Comparison of ENCODE assay signal across 8 cellular contexts in genomic region chr12:96061864-96062453, GRCh38. TPM values are rescaled to one million over a fixed set of nuclear protein-coding genes. Genes with fewer than 3 reads are reported as not detected.
DNase-seq lines count a peak whose midpoint lies in the region; ATAC-seq lines count a peak whose summit lies in the region.

No MANE protein-coding gene starts in this region.

- H3K9me2 ChIP-seq in Karpas-422 (replicated peaks; ENCODE audit: insufficient read depth, low read length) = no peaks in the 10 kb centered on the region

- no peak overlapping the region for H3K4ac ChIP-seq in trophoblast cell (ENCODE audit: low read depth, low read length)

- ATAC-seq in GM21529 (IDR thresholded peaks at IDR 0.05; ENCODE audit: unreplicated experiment) = peak; percentile 88

- H2AFZ ChIP-seq in Karpas-422 (ENCODE audit: low read length) (peak overlapping the region; percentile 35; the same call in 1 of the 2 replicates), trophoblast cell (ENCODE audit: insufficient read depth, low read length, poor library complexity) (no peak overlapping the region)

- H2BK5ac ChIP-seq in trophoblast cell (ENCODE audit: low read depth, low read length, poor library complexity) = no peak overlapping the region

- H3K9ac ChIP-seq in Karpas-422 (ENCODE audit: low read length) (peak overlapping the region; percentile 39; the same call in 1 of the 2 replicates), trophoblast cell (ENCODE audit: low read length) (no peak overlapping the region)

- H3K4me1 ChIP-seq in Karpas-422 (ENCODE audit: low read length) (peaks cover 7% of the 10 kb centered on the region), trophoblast cell (ENCODE audit: control insufficient read depth in 1 of 2, insufficient read depth in 2 of 2, low read length in 2 of 2) (no peaks in the 10 kb centered on the region)

- no peak overlapping the region for H4K91ac ChIP-seq in trophoblast cell (ENCODE audit: low read depth, low read length)

- no peaks in the 10 kb centered on the region for H3K79me1 ChIP-seq in trophoblast cell (ENCODE audit: low read length)

- peak; percentile 10 for DNase-seq in DMS153 (lab: John Stamatoyannopoulos, UW)
- peak; percentile 93 for DNase-seq in Karpas-422
- peak; percentile 53 to 79 for DNase-seq in SHP77 (lab: John Stamatoyannopoulos, UW)
- DNase-seq in activated effector memory CD4-positive, alpha-beta T cell treated with Interleukin-2 at 50 U/mL for 16 hours = peak; percentile 60
- peak; percentile 65 for DNase-seq in globus pallidus (ENCODE audit: low spot score)
- peak; percentile 73 to 89 for DNase-seq in trophoblast cell
- peak; percentile 70 for DNase-seq in ureter (ENCODE audit: low spot score)

- no peak overlapping the region for H3K18ac ChIP-seq in trophoblast cell (ENCODE audit: low read length)

- no peaks in the 10 kb centered on the region for H3K9me3 ChIP-seq in Karpas-422 (ENCODE audit: low read length)
- no peaks in the 10 kb centered on the region for H3K9me3 ChIP-seq in trophoblast cell (ENCODE audit: insufficient read depth, low read depth, low read length)

- H4K20me1 ChIP-seq in Karpas-422 (ENCODE audit: insufficient read depth, low read depth, low read length) = no peaks in the 10 kb centered on the region

- no peak overlapping the region for H3K23ac ChIP-seq in trophoblast cell (ENCODE audit: low read length)

- H2BK120ac ChIP-seq in trophoblast cell (ENCODE audit: insufficient read depth, low read length, poor library complexity) = no peak overlapping the region

- H3K14ac ChIP-seq in trophoblast cell (ENCODE audit: low read length) = no peak overlapping the region

- H3K4me2 ChIP-seq in Karpas-422 (ENCODE audit: low read depth, low read length, poor library complexity, severe bottlenecking) (peak overlapping the region; percentile 32), trophoblast cell (ENCODE audit: low read length) (no peak overlapping the region)

- no peak overlapping the region for H4K12ac ChIP-seq in trophoblast cell (ENCODE audit: low read depth, low read length)

- WGBS in trophoblast cell (ENCODE audit: extremely low coverage, insufficient coverage, insufficient read length) = no CpG with 5 or more reads among the region's 4 CpGs

- no peaks in the 10 kb centered on the region for H3K36me3 ChIP-seq in Karpas-422 (ENCODE audit: insufficient read depth, low read length)
- no peaks in the 10 kb centered on the region for H3K36me3 ChIP-seq in trophoblast cell (ENCODE audit: control insufficient read depth in 1 of 2, insufficient read depth in 2 of 2, low read length in 2 of 2)

- no peak overlapping the region for H4K8ac ChIP-seq in trophoblast cell (ENCODE audit: low read depth, low read length)

- no peaks in the 10 kb centered on the region for H3K27me3 ChIP-seq in Karpas-422 (ENCODE audit: low read length)
- H3K27me3 ChIP-seq in trophoblast cell (ENCODE audit: insufficient read depth, low read length) = no peaks in the 10 kb centered on the region

- H2AK5ac ChIP-seq in trophoblast cell (ENCODE audit: low read length) = no peak overlapping the region

- no peaks in the 10 kb centered on the region for H3K79me2 ChIP-seq in Karpas-422 (ENCODE audit: low read length)
- H3K79me2 ChIP-seq in trophoblast cell (ENCODE audit: control insufficient read depth, insufficient read depth, low read length, poor library complexity) = no peaks in the 10 kb centered on the region

- H3K4me3 ChIP-seq in Karpas-422 (ENCODE audit: low read length) (no peak overlapping the region), trophoblast cell (ENCODE audit: low read depth, low read length) (no peak overlapping the region)

- H3K27ac ChIP-seq in Karpas-422 (ENCODE audit: low read length) = no peak overlapping the region
- no peak overlapping the region for H3K27ac ChIP-seq in trophoblast cell (ENCODE audit: low read depth, low read length)

- no peak overlapping the region for H2BK12ac ChIP-seq in trophoblast cell (ENCODE audit: low read length)

RNA-seq across cellular contexts. Expression of gene LTA4H, which starts 26.6 kb away (rescaled TPM):
- 88.7 and 120 TPM in 2 replicates for total RNA-seq in Karpas-422 (2014; rRNA removed; shearing (Covaris generic); ENCODE audit: low replicate concordance)
- 51.0 and 52.4 TPM in 2 replicates for polyA plus RNA-seq in trophoblast cell (2013)
- total RNA-seq in ureter = 64.0 TPM

Comparison
In these comparisons a context has a peak if more than half of its experiments do, and no peak if none do; other contexts are left out.
1. DNase-seq: peak in every context shown above with its lines; median percentile 93 in Karpas-422; 81 in trophoblast cell; 70 in ureter; 66 in SHP77; 65 in globus pallidus; 60 in activated effector memory CD4-positive, alpha-beta T cell treated with Interleukin-2 at 50 U/mL for 16 hours; 10 in DMS153.